In genomic region chrX:39718951-39719350, GRCh38 we compare ENCODE assay signal across 29 cellular contexts.
"Had no signal": no experiment of that assay in that cellular context is flagged by ENCODE, and none has a peak within 500 bp of the region (broad histone marks: within the 10 kb centered on the region; RNA-seq: fewer than 3 reads in every experiment).

No MANE protein-coding gene starts in this region.

- H3K4me1 Mint-ChIP-seq: activated B cell treated with CpG ODN at 0.5 μM for 24 hours; activated naive CD8-positive, alpha-beta T cell treated with anti-CD3 and anti-CD28 coated beads, Interleukin-2, amount 10 ng/mL, durations not matched to agents 7 days and 5 days; activated T-helper 17 cell treated with anti-CD3 and anti-CD28 coated beads, Interleukin-2, amount 50 U/mL, for 72 hours; stimulated activated naive B cell treated with anti-CD40 and anti-IgM and Interleukin-4, amounts not matched to agents 10 μg/mL and 1 μg/mL and 100 μg/mL, for 72 hours had no signal

- H3K79me2 ChIP-seq: parathyroid adenoma had no signal

- H3K27ac Mint-ChIP-seq: activated B cell treated with CpG ODN at 0.5 μM for 24 hours; activated CD8-positive, alpha-beta T cell treated with anti-CD3 and anti-CD28 coated beads for 36 hours; activated naive CD8-positive, alpha-beta T cell treated with anti-CD3 and anti-CD28 coated beads, Interleukin-2, amount 10 ng/mL, durations not matched to agents 7 days and 5 days; activated T-helper 17 cell treated with anti-CD3 and anti-CD28 coated beads, Interleukin-2, amount 50 U/mL, for 72 hours; dendritic cell treated with granulocyte-macrophage colony-stimulating factor and Interleukin-4, amounts not matched to agents 40 ng/mL and 50 ng/mL, for 4 days; endodermal cell; memory B cell; naive thymus-derived CD4-positive, alpha-beta T cell; stimulated activated naive B cell treated with anti-CD40 and anti-IgM and Interleukin-4, amounts not matched to agents 10 μg/mL and 1 μg/mL and 100 μg/mL, for 72 hours; T-helper 2 cell treated with Interferon-gamma antibody and Interleukin-4, amounts not matched to agents 5 μg/mL and 100 μg/mL, for 36 hours had no signal

- H3K27me3 ChIP-seq: ascending aorta, brain microvascular endothelial cell, right atrium auricular region, suprapubic skin, tibial artery, upper lobe of right lung had no signal

- FAIRE-seq: frontal cortex had no signal

- H3K9me3 ChIP-seq: ascending aorta, psoas muscle, right atrium auricular region, suprapubic skin, tibial artery, upper lobe of right lung had no signal

- H3K36me3 Mint-ChIP-seq: memory B cell; naive thymus-derived CD4-positive, alpha-beta T cell; stimulated activated naive B cell treated with anti-CD40 and anti-IgM and Interleukin-4, amounts not matched to agents 10 μg/mL and 1 μg/mL and 100 μg/mL, for 72 hours had no signal

- H2AFZ ChIP-seq: parathyroid adenoma had no signal

- H3K4me3 Mint-ChIP-seq: activated B cell treated with CpG ODN at 0.5 μM for 24 hours; activated CD8-positive, alpha-beta T cell treated with anti-CD3 and anti-CD28 coated beads for 36 hours; activated naive CD8-positive, alpha-beta T cell treated with anti-CD3 and anti-CD28 coated beads, Interleukin-2, amount 10 ng/mL, durations not matched to agents 7 days and 5 days; activated T-cell treated with anti-CD3 and anti-CD28 coated beads, Interleukin-2, amount 50 U/mL, for 4 hours; activated T-helper 17 cell treated with anti-CD3 and anti-CD28 coated beads, Interleukin-2, amount 50 U/mL, for 72 hours; dendritic cell treated with granulocyte-macrophage colony-stimulating factor and Interleukin-4, amounts not matched to agents 40 ng/mL and 50 ng/mL, for 4 days; endodermal cell; memory B cell; naive thymus-derived CD4-positive, alpha-beta T cell; stimulated activated naive B cell treated with anti-CD40 and anti-IgM and Interleukin-4, amounts not matched to agents 10 μg/mL and 1 μg/mL and 100 μg/mL, for 72 hours; T-helper 2 cell treated with Interferon-gamma antibody and Interleukin-4, amounts not matched to agents 5 μg/mL and 100 μg/mL, for 36 hours had no signal

- H3K27ac ChIP-seq: ascending aorta, brain microvascular endothelial cell, parathyroid adenoma, psoas muscle, right atrium auricular region, suprapubic skin, tibial artery, upper lobe of right lung had no signal

- H3K9me3 Mint-ChIP-seq: activated B cell treated with CpG ODN at 0.5 μM for 24 hours; activated CD8-positive, alpha-beta T cell treated with anti-CD3 and anti-CD28 coated beads for 36 hours; activated naive CD8-positive, alpha-beta T cell treated with anti-CD3 and anti-CD28 coated beads, Interleukin-2, amount 10 ng/mL, durations not matched to agents 7 days and 5 days; activated T-cell treated with anti-CD3 and anti-CD28 coated beads, Interleukin-2, amount 50 U/mL, for 4 hours; activated T-helper 17 cell treated with anti-CD3 and anti-CD28 coated beads, Interleukin-2, amount 50 U/mL, for 72 hours; dendritic cell treated with granulocyte-macrophage colony-stimulating factor and Interleukin-4, amounts not matched to agents 40 ng/mL and 50 ng/mL, for 4 days; stimulated activated naive B cell treated with anti-CD40 and anti-IgM and Interleukin-4, amounts not matched to agents 10 μg/mL and 1 μg/mL and 100 μg/mL, for 72 hours; T-helper 2 cell treated with Interferon-gamma antibody and Interleukin-4, amounts not matched to agents 5 μg/mL and 100 μg/mL, for 36 hours had no signal

- H3K4me1 ChIP-seq: parathyroid adenoma, psoas muscle, upper lobe of right lung had no signal

- H3K36me3 ChIP-seq: ascending aorta, brain microvascular endothelial cell, right atrium auricular region, suprapubic skin, tibial artery, upper lobe of right lung had no signal

- H3K9ac ChIP-seq: parathyroid adenoma had no signal

- H3K4me3 ChIP-seq: ascending aorta, psoas muscle, right atrium auricular region, suprapubic skin, tibial artery, upper lobe of right lung had no signal

- DNase-seq: activated B cell treated with CpG ODN at 0.5 μM for 24 hours; activated CD4-positive, alpha-beta T cell treated with anti-CD3 and anti-CD28 coated beads, Interleukin-2, amount 50 U/mL, for 1 hour; activated CD8-positive, alpha-beta T cell treated with anti-CD3 and anti-CD28 coated beads for 36 hours; activated naive CD8-positive, alpha-beta T cell treated with anti-CD3 and anti-CD28 coated beads, Interleukin-2, amount 10 ng/mL, durations not matched to agents 7 days and 5 days; activated T-cell treated with anti-CD3 and anti-CD28 coated beads, Interleukin-2, amount 50 U/mL, for 4 hours; brain microvascular endothelial cell; central memory CD4-positive, alpha-beta T cell; endodermal cell; islet precursor cell; left colon; midbrain; naive thymus-derived CD4-positive, alpha-beta T cell; nucleus accumbens; psoas muscle; stimulated activated CD4-positive, alpha-beta T cell treated with anti-CD3 and anti-CD28 coated beads, Interleukin-15, amount 100 ng/mL, for 24 hours; stimulated activated CD4-positive, alpha-beta T cell treated with anti-CD3 and anti-CD28 coated beads, Interleukin-2, amount 100 ng/mL, for 24 hours; stimulated activated naive B cell treated with anti-CD40 and anti-IgM and Interleukin-4, amounts not matched to agents 10 μg/mL and 1 μg/mL and 100 μg/mL, for 72 hours; T-helper 1 cell; tibial artery; upper lobe of right lung had no signal

- H3K27me3 Mint-ChIP-seq: activated CD8-positive, alpha-beta T cell treated with anti-CD3 and anti-CD28 coated beads for 36 hours; activated T-helper 17 cell treated with anti-CD3 and anti-CD28 coated beads, Interleukin-2, amount 50 U/mL, for 72 hours had no signal

- ATAC-seq: activated CD8-positive, alpha-beta T cell treated with anti-CD3 and anti-CD28 coated beads for 36 hours; activated T-cell treated with anti-CD3 and anti-CD28 coated beads, Interleukin-2, amount 50 U/mL, for 4 hours; activated T-helper 17 cell treated with anti-CD3 and anti-CD28 coated beads, Interleukin-2, amount 50 U/mL, for 72 hours; left colon; naive thymus-derived CD4-positive, alpha-beta T cell; psoas muscle; stimulated activated naive B cell treated with anti-CD40 and anti-IgM and Interleukin-4, amounts not matched to agents 10 μg/mL and 1 μg/mL and 100 μg/mL, for 72 hours; upper lobe of right lung had no signal
